In the genomic region with DNA sequence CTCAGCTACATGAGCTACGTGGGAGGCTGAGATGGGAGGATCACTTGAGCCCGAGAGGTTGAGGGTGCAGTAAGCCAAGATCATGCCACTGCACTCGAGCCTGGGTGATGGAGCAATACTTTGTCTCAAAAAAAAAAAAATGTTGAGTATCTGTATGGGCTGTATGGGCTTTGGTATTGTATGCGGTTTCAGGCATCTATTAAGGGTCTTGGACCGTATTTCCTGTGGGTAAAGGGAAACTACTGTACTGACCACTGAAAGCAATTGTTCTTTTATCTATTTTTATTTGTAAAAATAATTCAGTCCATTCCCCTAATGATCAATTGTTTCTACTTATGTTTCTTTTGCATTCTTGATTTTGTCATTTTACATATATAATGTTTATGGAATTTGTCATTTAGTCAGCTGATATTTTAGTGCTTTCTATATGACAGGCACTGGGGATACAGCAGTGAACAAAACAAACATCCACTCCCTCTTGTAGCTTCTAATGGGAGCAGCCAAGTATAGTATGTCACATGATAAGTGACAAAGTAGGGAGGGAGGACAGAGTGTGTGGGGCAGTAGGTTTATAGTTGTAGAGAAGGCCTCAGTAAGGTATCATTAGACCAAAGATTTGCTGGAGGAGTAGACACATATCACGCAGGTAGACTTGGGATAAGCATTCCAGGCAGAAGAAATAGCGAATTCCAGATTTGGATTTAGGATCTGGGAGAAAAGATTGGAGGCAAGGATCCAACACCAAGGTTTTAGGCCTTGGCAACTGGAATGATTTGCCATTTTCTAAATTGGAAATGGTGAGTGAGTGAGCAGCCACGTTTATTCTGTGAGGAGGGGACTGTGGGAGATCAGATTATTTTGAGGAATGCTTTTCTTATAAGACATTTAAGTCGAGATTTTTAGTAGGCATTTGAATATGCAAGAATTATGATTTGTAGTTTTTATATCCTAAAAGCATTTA, we compare ENCODE assay signal across 11 cellular contexts. TPM values are rescaled to one million over a fixed set of nuclear protein-coding genes. Genes with fewer than 3 reads are reported as not detected.
A peak's percentile ranks its signal among the peaks of the same experiment; 100 is the strongest.
DNase-seq lines count a peak whose midpoint lies in the region; ATAC-seq lines count a peak whose summit lies in the region.
"Had no signal": no experiment of that assay in that cellular context is flagged by ENCODE, and none has a peak within 500 bp of the region (broad histone marks: within the 10 kb centered on the region; RNA-seq: fewer than 3 reads in every experiment).

No MANE protein-coding gene starts in this region.

- H3K27ac ChIP-seq in right cardiac atrium (ENCODE audit: low read length) (peak overlapping the region; percentile 45), mesendoderm (ENCODE audit: low read depth, low read length) (no peak overlapping the region)
- H3K27ac ChIP-seq: sigmoid colon, SJSA1, vagina had no signal

- H3K27me3 ChIP-seq in right cardiac atrium (ENCODE audit: control insufficient read depth, insufficient read depth) = no peaks in the 10 kb centered on the region
- H3K27me3 ChIP-seq in mesendoderm (ENCODE audit: insufficient read depth, low read length, poor library complexity) = no peaks in the 10 kb centered on the region
- H3K27me3 ChIP-seq: sigmoid colon, SJSA1, vagina had no signal

- no peak overlapping the region for H2BK120ac ChIP-seq in mesendoderm (ENCODE audit: low read depth, low read length)

- no peak overlapping the region for H2BK15ac ChIP-seq in mesendoderm (replicated peaks; ENCODE audit: low read depth)

- peak; percentile 15 for DNase-seq in G401 (ENCODE audit: low spot score)
- DNase-seq in right cardiac atrium = no peak
- DNase-seq in mesendoderm = no peak
- DNase-seq in stimulated activated CD4-positive, alpha-beta T cell treated with anti-CD3 and anti-CD28 coated beads, Interleukin-15, amount 100 ng/mL, for 24 hours = no peak
- DNase-seq in NCI-H187 treated with DMSO at 0.1 percent for 48 hours (lab: John Stamatoyannopoulos, UW) = no peak
- no peak for DNase-seq in HCEC 1CT
- DNase-seq: sigmoid colon had no signal

- H3K23ac ChIP-seq in mesendoderm (ENCODE audit: low read length) = no peak overlapping the region

- in situ Hi-C loops in G401 (cut with HindIII; ENCODE audit: low sequenced_read_pairs) = no loop called here

- no peak overlapping the region for H4K8ac ChIP-seq in mesendoderm (ENCODE audit: low read depth, low read length)

- H3K4me1 ChIP-seq in right cardiac atrium (ENCODE audit: control insufficient read depth, insufficient read depth, low read length) (peaks cover 2% of the 10 kb centered on the region), mesendoderm (ENCODE audit: control insufficient read depth, low read depth, low read length) (no peaks in the 10 kb centered on the region)

- peaks cover 61% of the 10 kb centered on the region for H3K79me2 ChIP-seq in mesendoderm (ENCODE audit: control insufficient read depth, insufficient read depth, low read length)

- H3K4me2 ChIP-seq in mesendoderm (ENCODE audit: low read length) = no peak overlapping the region

- no peak overlapping the region for H3K4ac ChIP-seq in mesendoderm (ENCODE audit: low read depth, low read length)

- no peak overlapping the region for H3K9ac ChIP-seq in mesendoderm (ENCODE audit: low read length)

- H3K4me3 ChIP-seq in right cardiac atrium (ENCODE audit: low read length) (no peak overlapping the region), mesendoderm (ENCODE audit: low read length) (no peak overlapping the region)
- H3K4me3 ChIP-seq: sigmoid colon, SJSA1, vagina had no signal

- intact Hi-C loops in right cardiac atrium (cut with DNase I) = no loop called here

- no peak overlapping the region for H2BK5ac ChIP-seq in mesendoderm (ENCODE audit: low read length)

- H3K79me1 ChIP-seq in mesendoderm (ENCODE audit: low read length) = peaks cover 9% of the 10 kb centered on the region

- no peak overlapping the region for H3K18ac ChIP-seq in mesendoderm (ENCODE audit: low read length)

- no peak overlapping the region for H4K5ac ChIP-seq in mesendoderm (ENCODE audit: low read length)

- WGBS in right cardiac atrium = 82% methylated on average over 9 of the region's 9 CpGs
- no CpG with 5 or more reads among the region's 9 CpGs for WGBS in mesendoderm (ENCODE audit: extremely low coverage, insufficient coverage, low lambda C conversion rate)

- no peak overlapping the region for H2AK5ac ChIP-seq in mesendoderm (ENCODE audit: low read length)

- no peak overlapping the region for H3K56ac ChIP-seq in mesendoderm (ENCODE audit: low read length)

- H3K36me3 ChIP-seq in mesendoderm (ENCODE audit: control insufficient read depth, insufficient read depth, low read length) = no peaks in the 10 kb centered on the region
- H3K36me3 ChIP-seq: vagina had no signal

- ATAC-seq in GM21423 (IDR thresholded peaks at IDR 0.05; ENCODE audit: unreplicated experiment) (peak; percentile 85), HG03521 (IDR thresholded peaks at IDR 0.05; ENCODE audit: unreplicated experiment) (peak; percentile 64), right cardiac atrium (peak; percentile 68 to 73)

- H3K9me3 ChIP-seq in right cardiac atrium (ENCODE audit: control insufficient read depth, low read length) = no peaks in the 10 kb centered on the region
- H3K9me3 ChIP-seq: sigmoid colon, SJSA1, vagina had no signal

RNA-seq across cellular contexts. Expression of a gene that starts 6.0 kb away (rescaled TPM):
- total RNA-seq in G401 (2014; rRNA removed; shearing (Covaris generic)) = 188 and 195 TPM in 2 replicates
- total RNA-seq in right cardiac atrium = 100 to 1,000 TPM; 107 to 114 (median 111) TPM
- 96.4 TPM for polyA plus RNA-seq in right cardiac atrium
- polyA plus RNA-seq in mesendoderm (2013, experiment 1 of 2) = 97.0 TPM
- 98.3 TPM for polyA plus RNA-seq in mesendoderm (2013, experiment 2 of 2)

RNA-seq across cellular contexts. Expression of a gene that starts 9.3 kb away (rescaled TPM):
- total RNA-seq in G401 (2014; rRNA removed; shearing (Covaris generic)) = 30.5 and 33.8 TPM in 2 replicates
- 10 to 100 TPM; 22.5 to 24.9 (median 23.6) TPM for total RNA-seq in right cardiac atrium
- 11.8 TPM for polyA plus RNA-seq in right cardiac atrium
- 26.9 TPM for polyA plus RNA-seq in mesendoderm (2013, experiment 1 of 2)
- 27.5 TPM for polyA plus RNA-seq in mesendoderm (2013, experiment 2 of 2)

RNA-seq across cellular contexts. Expression of a gene that starts 37.7 kb away (rescaled TPM):
- 4.7 and 8.6 TPM in 2 replicates for total RNA-seq in G401 (2014; rRNA removed; shearing (Covaris generic))
- total RNA-seq in right cardiac atrium = 10 to 100 TPM; 13.5 to 19.0 (median 14.5) TPM
- 4.8 TPM for polyA plus RNA-seq in right cardiac atrium
- 15.9 TPM for polyA plus RNA-seq in mesendoderm (2013, experiment 1 of 2)
- 15.9 TPM for polyA plus RNA-seq in mesendoderm (2013, experiment 2 of 2)
